In genomic region chr2:37191253-37191652, GRCh38 we compare ENCODE assay signal across 20 cellular contexts. TPM values are rescaled to one million over a fixed set of nuclear protein-coding genes. Genes with fewer than 3 reads are reported as not detected.
DNase-seq lines count a peak whose midpoint lies in the region; FAIRE-seq and TF ChIP-seq lines count a peak whose summit lies in the region.
"Had no signal": no experiment of that assay in that cellular context is flagged by ENCODE, and none has a peak within 500 bp of the region (broad histone marks: within the 10 kb centered on the region; RNA-seq: fewer than 3 reads in every experiment).

No MANE protein-coding gene starts in this region.

- DNase-seq in HL-60 (ENCODE audit: low read depth in 1 of 2, low spot score in 1 of 2) (no peak), H1 (ENCODE audit: low read depth in 1 of 2, low spot score in 2 of 2) (no peak), osteoblast (ENCODE audit: insufficient read length, low spot score, missing footprints) (no peak), cortex of kidney (lab: John Stamatoyannopoulos, UW) (no peak)
- no peak for DNase-seq in activated CD4-positive, alpha-beta T cell treated with anti-CD3 and anti-CD28 coated beads, Interleukin-2, amount 50 U/mL, for 1 hour
- DNase-seq: ACHN, AML-193, DMS 273 treated with DMSO at 0.1 percent for 48 hours, MV-4-11, NCI-H1417 treated with DMSO at 0.1 percent for 48 hours, NCI-H1930, NCI-H526 treated with DMSO at 0.1 percent for 48 hours, OCI-M1, RPMI8226, SIG-M5 had no signal

- no peaks in the 10 kb centered on the region for H4K20me1 ChIP-seq in H1 (replicated peaks in 1 of 2; ENCODE audit: control insufficient read depth in 1 of 2, insufficient read depth in 2 of 2, low read length in 2 of 2)
- H4K20me1 ChIP-seq in osteoblast (ENCODE audit: insufficient read depth, low read length): no peaks in the 10 kb centered on the region

- no peaks in the 10 kb centered on the region for H3K36me3 ChIP-seq in H1 (ENCODE audit: control insufficient read depth in 2 of 4, insufficient read depth in 4 of 4, low read length in 3 of 4)
- H3K36me3 ChIP-seq in osteoblast (ENCODE audit: insufficient read depth, low read length): no peaks in the 10 kb centered on the region

- no peak for FAIRE-seq in H1 (lab: Jason Lieb, UNC)
- FAIRE-seq: GM12892, H54, K562 had no signal

- peak overlapping the region; percentile 82 for H3K27ac ChIP-seq in HL-60 (replicated peaks)
- no peak overlapping the region; the same call in 1 of the 2 replicates for H3K27ac ChIP-seq in H1 (ENCODE audit: low read depth, low read length)
- H3K27ac ChIP-seq in osteoblast (ENCODE audit: low read depth, low read length): no peak overlapping the region

- peak overlapping the region; percentile 93 for H4K91ac ChIP-seq in H1 (replicated peaks; ENCODE audit: insufficient read length, low read length)

- H3K56ac ChIP-seq in H1 (replicated peaks; ENCODE audit: insufficient read length, low read depth, low read length): no peak overlapping the region

- H2BK15ac ChIP-seq in H1 (ENCODE audit: low read length): peak overlapping the region; percentile 37; the same call in 1 of the 2 replicates

- H3K9me3 ChIP-seq in H1 (ENCODE audit: insufficient read depth in 2 of 2, low read depth in 1 of 2, low read length in 1 of 2) (no peaks in the 10 kb centered on the region), osteoblast (ENCODE audit: low read depth, low read length) (no peaks in the 10 kb centered on the region)

- H3K4me2 ChIP-seq in H1 (ENCODE audit: insufficient read depth in 1 of 2, low read depth in 2 of 2, low read length in 2 of 2) (no peak overlapping the region), osteoblast (ENCODE audit: insufficient read depth, low read length) (no peak overlapping the region)

- peak overlapping the region; percentile 67; the same call in 1 of the 2 replicates for H2BK5ac ChIP-seq in H1 (ENCODE audit: low read depth, low read length)

- peak overlapping the region; percentile 65 for H4K5ac ChIP-seq in H1 (ENCODE audit: insufficient read length, low read depth, low read length)

- 78% methylated on average over 4 of the region's 4 CpGs; no CpG with 5 or more reads in 1 of the 2 experiments for WGBS in H1 (ENCODE audit: extremely low coverage in 1 of 2, insufficient coverage in 1 of 2, insufficient read length in 1 of 2, insufficient replicate concordance in 2 of 2, low coverage in 1 of 2, low lambda C conversion rate in 2 of 2, missing lambda C conversion rate in 1 of 2), 2 experiments

- peak overlapping the region; percentile 72 for H2BK12ac ChIP-seq in H1 (ENCODE audit: low read depth, low read length)

- H3K4ac ChIP-seq in H1 (replicated peaks; ENCODE audit: insufficient read length, low read depth, low read length): no peak overlapping the region

- peak overlapping the region; percentile 19; the same call in 1 of the 2 replicates for H3K18ac ChIP-seq in H1 (ENCODE audit: extremely low read depth, low read length)

- peak overlapping the region; percentile 89; the same call in 1 of the 2 replicates for H2BK20ac ChIP-seq in H1 (ENCODE audit: low read length)

- H3K23ac ChIP-seq in H1 (ENCODE audit: insufficient read length): no peak overlapping the region

- H3K4me1 ChIP-seq in H1 (replicated peaks in 1 of 4; ENCODE audit: control insufficient read depth in 3 of 4, insufficient read depth in 4 of 4, low read length in 3 of 4): peaks cover 14 to 25% (median 16%) of the 10 kb centered on the region in 4 experiments
- peaks cover 10% of the 10 kb centered on the region for H3K4me1 ChIP-seq in osteoblast (ENCODE audit: insufficient read depth, low read length)

- H3K9ac ChIP-seq in H1 (replicated peaks in 1 of 4; ENCODE audit: extremely low read depth in 1 of 4, low read depth in 3 of 4, low read length in 3 of 4): no peak overlapping the region; a peak in 2 of 7 replicates

- H4K8ac ChIP-seq in H1 (ENCODE audit: extremely low read depth, insufficient read depth, low read length): no peak overlapping the region

- H2AFZ ChIP-seq in H1 (ENCODE audit: low read length) (no peak overlapping the region), osteoblast (ENCODE audit: low read length) (peak overlapping the region; percentile 9)

- H3K79me1 ChIP-seq in H1 (ENCODE audit: low read depth, low read length): no peaks in the 10 kb centered on the region

- CTCF ChIA-PET in H1 (lab: Charles Lee; ENCODE audit: partially characterized antibody): interaction anchor here (1.0 to 8.8 kb wide), 6 partner anchors 10 to 73 kb away, joined by 3 to 48 read pairs (median 12); no protein-coding TSS in a partner anchor

- peak overlapping the region; percentile 79; the same call in 1 of the 2 replicates for H2AK5ac ChIP-seq in H1 (ENCODE audit: low read depth, low read length)

- H3K14ac ChIP-seq in H1 (ENCODE audit: insufficient read length): no peak overlapping the region

- no peak for TF ChIP-seq RAD21 in H1 (IDR thresholded peaks at IDR 0.05 in 1 of 2, conservative IDR thresholded peaks at IDR 0.05 in 1 of 2; ENCODE audit: low read depth in 2 of 2, low read length in 2 of 2)

- no peaks in the 10 kb centered on the region for H3K79me2 ChIP-seq in H1 (ENCODE audit: control insufficient read depth in 1 of 2, insufficient read depth in 2 of 2, low read length in 2 of 2)
- no peaks in the 10 kb centered on the region for H3K79me2 ChIP-seq in osteoblast (ENCODE audit: insufficient read depth, low read length)

- H3K27me3 ChIP-seq in HL-60 (ENCODE audit: insufficient read depth, poor library complexity, severe bottlenecking) (no peaks in the 10 kb centered on the region), H1 (replicated peaks in 1 of 4; ENCODE audit: control insufficient read depth in 3 of 4, extremely low read depth in 1 of 4, insufficient read depth in 3 of 4, low read length in 3 of 4) (no peaks in the 10 kb centered on the region), osteoblast (ENCODE audit: insufficient read depth, low read length) (peaks cover under 1% of the 10 kb centered on the region)

- H2BK120ac ChIP-seq in H1 (replicated peaks; ENCODE audit: low read depth, low read length): peak overlapping the region; percentile 83

- no peak for TF ChIP-seq EP300 in H1 (IDR thresholded peaks at IDR 0.05; ENCODE audit: borderline replicate concordance in 1 of 2, low read depth in 2 of 2, low read length in 2 of 2)

- TF ChIP-seq CTCF in HL-60 (IDR thresholded peaks at IDR 0.05; ENCODE audit: insufficient read depth, low read length) (no peak), H1 (IDR thresholded peaks at IDR 0.05; ENCODE audit: control extremely low read depth in 1 of 3, insufficient read depth in 1 of 3, low read depth in 1 of 3, low read length in 3 of 3) (no peak), osteoblast (IDR thresholded peaks at IDR 0.05; ENCODE audit: extremely low read depth, low read depth, low read length) (no peak)

- H3K4me3 ChIP-seq in HL-60 (replicated peaks; ENCODE audit: insufficient read depth, low read length) (no peak overlapping the region), H1 (ENCODE audit: extremely low read depth in 1 of 4, insufficient read depth in 2 of 4, low read depth in 3 of 4, low read length in 4 of 4) (no peak overlapping the region), osteoblast (ENCODE audit: insufficient read depth, low read length) (no peak overlapping the region)
- H3K4me3 ChIP-seq: K562 had no signal

- 0 out of 2 replicates have a peak, but pooled peaks cover 2% of the 10 kb centered on the region for H3K23me2 ChIP-seq in H1 (ENCODE audit: low read depth, low read length)

- POLR2A ChIA-PET in H1 (lab: Charles Lee; ENCODE audit: partially characterized antibody): interaction anchor here (0.6 to 5.2 kb wide), 6 partner anchors 10 to 40 kb away, joined by 3 to 26 read pairs (median 5); partner anchors contain the start of genes CEBPZ and NDUFAF7

- no peak for TF ChIP-seq POLR2A in H1 (IDR thresholded peaks at IDR 0.05; ENCODE audit: control extremely low read depth in 1 of 2, low read depth in 2 of 2, low read length in 2 of 2)

RNA-seq across cellular contexts. Expression of gene SULT6B1, which starts 2.8 kb away (rescaled TPM):
- not detected in 2 replicates for total RNA-seq in H1 (2021; fragmentation: NEBNext Ultra II Directional; extraction: Animal tissue kit (Norgen Biotek cat#: 25700))
- polyA plus RNA-seq in H1 (2011; rRNA removed): not detected in 2 replicates
- polyA plus RNA-seq in H1 (2011; cell fraction: cytosol; rRNA removed): not detected
- not detected for polyA plus RNA-seq in H1 (2011; cell fraction: nucleus; rRNA removed)
- not detected in 4 replicates for polyA plus RNA-seq in H1 (2012, experiment 1 of 2)
- not detected for polyA plus RNA-seq in H1 (2012, experiment 2 of 2)
- polyA plus RNA-seq in H1 (2013, experiment 1 of 2): not detected
- not detected for polyA plus RNA-seq in H1 (2013, experiment 2 of 2)
- polyA minus RNA-seq in H1 (2011; rRNA and poly(A)+ RNA removed): 0.17 TPM in 1 of 2 replicates, not detected in the other
- polyA minus RNA-seq in H1 (2011; cell fraction: cytosol; rRNA and poly(A)+ RNA removed): not detected
- not detected for polyA minus RNA-seq in H1 (2011; cell fraction: nucleus; rRNA and poly(A)+ RNA removed)
- not detected in 2 replicates for total RNA-seq in osteoblast
- total RNA-seq: HT1080, K562 had no signal
- polyA plus RNA-seq: CD14-positive monocyte, K562 had no signal

RNA-seq across cellular contexts. Expression of gene CEBPZOS, which starts 5.0 kb away (rescaled TPM):
- total RNA-seq in H1 (2021; fragmentation: NEBNext Ultra II Directional; extraction: Animal tissue kit (Norgen Biotek cat#: 25700)): 43.5 and 43.6 TPM in 2 replicates
- polyA plus RNA-seq in H1 (2011; rRNA removed): 20.5 and 27.3 TPM in 2 replicates
- polyA plus RNA-seq in H1 (2011; cell fraction: cytosol; rRNA removed): 26.4 TPM
- 10.7 TPM for polyA plus RNA-seq in H1 (2011; cell fraction: nucleus; rRNA removed)
- polyA plus RNA-seq in H1 (2012, experiment 1 of 2): 20.0 to 27.4 TPM (median 23.2 TPM) in 4 replicates
- 3.5 TPM for polyA plus RNA-seq in H1 (2012, experiment 2 of 2)
- polyA plus RNA-seq in H1 (2013, experiment 1 of 2): 65.8 TPM
- 67.5 TPM for polyA plus RNA-seq in H1 (2013, experiment 2 of 2)
- 10.3 and 11.3 TPM in 2 replicates for polyA minus RNA-seq in H1 (2011; rRNA and poly(A)+ RNA removed)
- polyA minus RNA-seq in H1 (2011; cell fraction: cytosol; rRNA and poly(A)+ RNA removed): 6.0 TPM
- 13.0 TPM for polyA minus RNA-seq in H1 (2011; cell fraction: nucleus; rRNA and poly(A)+ RNA removed)
- total RNA-seq in osteoblast: 20.6 and 21.4 TPM in 2 replicates

RNA-seq across cellular contexts. Expression of gene EIF2AK2, which starts 34.5 kb away (rescaled TPM):
- 46.3 and 46.9 TPM in 2 replicates for total RNA-seq in H1 (2021; fragmentation: NEBNext Ultra II Directional; extraction: Animal tissue kit (Norgen Biotek cat#: 25700))
- 6.8 and 13.1 TPM in 2 replicates for polyA plus RNA-seq in H1 (2011; rRNA removed)
- 11.5 TPM for polyA plus RNA-seq in H1 (2011; cell fraction: cytosol; rRNA removed)
- polyA plus RNA-seq in H1 (2011; cell fraction: nucleus; rRNA removed): 6.3 TPM
- 8.3 to 20.3 TPM (median 10.9 TPM) in 4 replicates for polyA plus RNA-seq in H1 (2012, experiment 1 of 2)
- 1.5 TPM for polyA plus RNA-seq in H1 (2012, experiment 2 of 2)
- polyA plus RNA-seq in H1 (2013, experiment 1 of 2): 27.0 TPM
- 27.1 TPM for polyA plus RNA-seq in H1 (2013, experiment 2 of 2)
- polyA minus RNA-seq in H1 (2011; rRNA and poly(A)+ RNA removed): 19.4 and 29.9 TPM in 2 replicates
- polyA minus RNA-seq in H1 (2011; cell fraction: cytosol; rRNA and poly(A)+ RNA removed): 17.4 TPM
- 33.2 TPM for polyA minus RNA-seq in H1 (2011; cell fraction: nucleus; rRNA and poly(A)+ RNA removed)
- 42.3 and 45.1 TPM in 2 replicates for total RNA-seq in osteoblast

RNA-seq across cellular contexts. Expression of gene CEBPZ, which starts 40.1 kb away (rescaled TPM):
- 186 and 201 TPM in 2 replicates for total RNA-seq in H1 (2021; fragmentation: NEBNext Ultra II Directional; extraction: Animal tissue kit (Norgen Biotek cat#: 25700))
- 14.7 and 19.1 TPM in 2 replicates for polyA plus RNA-seq in H1 (2011; rRNA removed)
- 51.8 TPM for polyA plus RNA-seq in H1 (2011; cell fraction: cytosol; rRNA removed)
- 21.0 TPM for polyA plus RNA-seq in H1 (2011; cell fraction: nucleus; rRNA removed)
- polyA plus RNA-seq in H1 (2012, experiment 1 of 2): 107 to 213 TPM (median 119 TPM) in 4 replicates
- 17.0 TPM for polyA plus RNA-seq in H1 (2012, experiment 2 of 2)
- polyA plus RNA-seq in H1 (2013, experiment 1 of 2): 165 TPM
- polyA plus RNA-seq in H1 (2013, experiment 2 of 2): 155 TPM
- polyA minus RNA-seq in H1 (2011; rRNA and poly(A)+ RNA removed): 66.2 and 97.0 TPM in 2 replicates
- 53.7 TPM for polyA minus RNA-seq in H1 (2011; cell fraction: cytosol; rRNA and poly(A)+ RNA removed)
- 108 TPM for polyA minus RNA-seq in H1 (2011; cell fraction: nucleus; rRNA and poly(A)+ RNA removed)
- 33.3 and 36.6 TPM in 2 replicates for total RNA-seq in osteoblast

RNA-seq across cellular contexts. Expression of gene NDUFAF7, which starts 40.2 kb away (rescaled TPM):
- total RNA-seq in H1 (2021; fragmentation: NEBNext Ultra II Directional; extraction: Animal tissue kit (Norgen Biotek cat#: 25700)): 46.8 and 56.0 TPM in 2 replicates
- 34.0 and 50.2 TPM in 2 replicates for polyA plus RNA-seq in H1 (2011; rRNA removed)
- polyA plus RNA-seq in H1 (2011; cell fraction: cytosol; rRNA removed): 57.3 TPM
- 59.4 TPM for polyA plus RNA-seq in H1 (2011; cell fraction: nucleus; rRNA removed)
- 59.6 to 93.2 TPM (median 63.5 TPM) in 4 replicates for polyA plus RNA-seq in H1 (2012, experiment 1 of 2)
- 8.7 TPM for polyA plus RNA-seq in H1 (2012, experiment 2 of 2)
- polyA plus RNA-seq in H1 (2013, experiment 1 of 2): 32.4 TPM
- 27.8 TPM for polyA plus RNA-seq in H1 (2013, experiment 2 of 2)
- polyA minus RNA-seq in H1 (2011; rRNA and poly(A)+ RNA removed): 43.5 and 55.3 TPM in 2 replicates
- polyA minus RNA-seq in H1 (2011; cell fraction: cytosol; rRNA and poly(A)+ RNA removed): 18.1 TPM
- polyA minus RNA-seq in H1 (2011; cell fraction: nucleus; rRNA and poly(A)+ RNA removed): 54.8 TPM
- total RNA-seq in osteoblast: 16.6 and 16.8 TPM in 2 replicates
